14 cellular contexts compared by ENCODE assay signal in genomic region chr13:113753171-113753570, GRCh38. TPM values are rescaled to one million over a fixed set of nuclear protein-coding genes. Genes with fewer than 3 reads are reported as not detected.
A peak's percentile ranks its signal among the peaks of the same experiment; 100 is the strongest.
DNase-seq lines count a peak whose midpoint lies in the region; ATAC-seq and TF ChIP-seq lines count a peak whose summit lies in the region.
"Had no signal": no experiment of that assay in that cellular context is flagged by ENCODE, and none has a peak within 500 bp of the region (broad histone marks: within the 10 kb centered on the region; RNA-seq: fewer than 3 reads in every experiment).

No MANE protein-coding gene starts in this region.

- DNase-seq in Peyer's patch (peak in 2 of 3 donors; percentile 53 to 56), foreskin melanocyte (peak; percentile 19), mucosa of descending colon (no peak), spleen (peak; percentile 37), G401 (ENCODE audit: low spot score) (no peak)
- DNase-seq in naive thymus-derived CD4-positive, alpha-beta T cell, result no peak
- DNase-seq: ACHN; CD4-positive, CD25-positive, alpha-beta regulatory T cell; DMS53 had no signal

- POLR2A ChIA-PET in naive thymus-derived CD4-positive, alpha-beta T cell (lab: Charles Lee), result interaction anchor here (0.6 kb wide), 1 partner anchor 574 kb away, joined by 3 read pairs; no protein-coding TSS in a partner anchor

- H3K4me1 ChIP-seq in Peyer's patch, result peaks cover 0 to 3% (median under 1%) of the 10 kb centered on the region in 4 donors
- H3K4me1 ChIP-seq in mucosa of descending colon (ENCODE audit: low read depth), result no peaks in the 10 kb centered on the region
- peaks cover 0 to 6% (median 3%) of the 10 kb centered on the region in 6 donors for H3K4me1 ChIP-seq in spleen
- H3K4me1 ChIP-seq in naive thymus-derived CD4-positive, alpha-beta T cell (ENCODE audit: control insufficient read depth in 2 of 2, insufficient read depth in 2 of 2, low read length in 2 of 2), result no peaks in the 10 kb centered on the region
- H3K4me1 ChIP-seq: HAP-1 had no signal

- H3K36me3 ChIP-seq in Peyer's patch, result no peaks in the 10 kb centered on the region
- H3K36me3 ChIP-seq in mucosa of descending colon (ENCODE audit: low read depth), result no peaks in the 10 kb centered on the region
- H3K36me3 ChIP-seq in spleen, result no peaks in the 10 kb centered on the region
- H3K36me3 ChIP-seq in naive thymus-derived CD4-positive, alpha-beta T cell (ENCODE audit: control insufficient read depth in 2 of 3, insufficient read depth in 3 of 3, low read length in 3 of 3), result no peaks in the 10 kb centered on the region
- H3K36me3 ChIP-seq: BLaER1 treated with 17β-estradiol and CSF1 and Interleukin-3, amounts not matched to agents 10 nM and 100 nM; HAP-1 had no signal

- TF ChIP-seq POLR2A in Peyer's patch (IDR thresholded peaks at IDR 0.05) (no peak), spleen (IDR thresholded peaks at IDR 0.05) (no peak)

- H3K9me3 ChIP-seq in Peyer's patch (no peaks in the 10 kb centered on the region), mucosa of descending colon (no peaks in the 10 kb centered on the region), spleen (no peaks in the 10 kb centered on the region)
- no peaks in the 10 kb centered on the region for H3K9me3 ChIP-seq in naive thymus-derived CD4-positive, alpha-beta T cell (ENCODE audit: control insufficient read depth in 2 of 3, low read length in 3 of 3)
- H3K9me3 ChIP-seq: HAP-1 had no signal

- ATAC-seq in mucosa of descending colon, result peak; percentile 56
- no peak for ATAC-seq in esophagus mucosa
- ATAC-seq in naive thymus-derived CD4-positive, alpha-beta T cell, result no peak
- ATAC-seq: GM12878, GM23338 had no signal

- peak overlapping the region in 1 of 4 donors; percentile 50 for H3K27ac ChIP-seq in Peyer's patch
- no peak overlapping the region for H3K27ac ChIP-seq in spleen
- no peak overlapping the region for H3K27ac ChIP-seq in naive thymus-derived CD4-positive, alpha-beta T cell (ENCODE audit: low read depth, low read length)
- H3K27ac ChIP-seq: BLaER1 treated with 17β-estradiol and CSF1 and Interleukin-3, amounts not matched to agents 10 nM and 100 nM had no signal

- H3K4me3 ChIP-seq in Peyer's patch (no peak overlapping the region), mucosa of descending colon (no peak overlapping the region), spleen (no peak overlapping the region)
- no peak overlapping the region for H3K4me3 ChIP-seq in naive thymus-derived CD4-positive, alpha-beta T cell (ENCODE audit: low read length)
- H3K4me3 ChIP-seq: BLaER1 treated with 17β-estradiol and CSF1 and Interleukin-3, amounts not matched to agents 10 nM and 100 nM; GM12878; GM23338; HAP-1 had no signal

- H3K27me3 Mint-ChIP-seq in naive thymus-derived CD4-positive, alpha-beta T cell, result peaks cover 0 to 12% (median 8%) of the 10 kb centered on the region in 5 donors

- peaks cover 0 to 21% (median 0%) of the 10 kb centered on the region in 11 donors for H3K9me3 Mint-ChIP-seq in naive thymus-derived CD4-positive, alpha-beta T cell

- H3K27ac Mint-ChIP-seq in naive thymus-derived CD4-positive, alpha-beta T cell, result no peak overlapping the region
- H3K27ac Mint-ChIP-seq: CD4-positive, CD25-positive, alpha-beta regulatory T cell; GM23338 had no signal

- no peak overlapping the region for H3K4me3 Mint-ChIP-seq in naive thymus-derived CD4-positive, alpha-beta T cell
- H3K4me3 Mint-ChIP-seq: CD4-positive, CD25-positive, alpha-beta regulatory T cell; GM23338 had no signal

- 78 to 85% (median 81%) methylated on average over 11 of the region's 11 CpGs for WGBS in spleen, 5 donors

- in situ Hi-C loops in G401 (cut with HindIII; ENCODE audit: low sequenced_read_pairs), result no loop called here

- H3K27me3 ChIP-seq in Peyer's patch, result no peaks in the 10 kb centered on the region
- peaks cover 0 to 6% (median 0%) of the 10 kb centered on the region in 7 donors for H3K27me3 ChIP-seq in spleen (replicated peaks in 1 of 7)
- H3K27me3 ChIP-seq in naive thymus-derived CD4-positive, alpha-beta T cell (ENCODE audit: control insufficient read depth in 2 of 2, insufficient read depth in 2 of 2, low read length in 2 of 2), result peaks cover 0 to 4% of the 10 kb centered on the region in 2 donors

- no peak for TF ChIP-seq CTCF in Peyer's patch (IDR thresholded peaks at IDR 0.05)
- no peak for TF ChIP-seq CTCF in mucosa of descending colon (IDR thresholded peaks at IDR 0.05)
- TF ChIP-seq CTCF in spleen (IDR thresholded peaks at IDR 0.05 in 8 of 11, conservative IDR thresholded peaks at IDR 0.05 in 3 of 11), result no peak

- H3K36me3 Mint-ChIP-seq in naive thymus-derived CD4-positive, alpha-beta T cell, result no peaks in the 10 kb centered on the region
- H3K36me3 Mint-ChIP-seq: CD4-positive, CD25-positive, alpha-beta regulatory T cell had no signal

- CTCF ChIA-PET in naive thymus-derived CD4-positive, alpha-beta T cell (lab: Charles Lee), result no interaction called here

- intact Hi-C loops in mucosa of descending colon (cut with DNase I, micrococcal nuclease) (no loop called here), spleen (cut with DNase I; ENCODE audit: low total_unique reads) (no loop called here)
- intact Hi-C loops in naive thymus-derived CD4-positive, alpha-beta T cell (cut with micrococcal nuclease), result no loop called here

- H3K4me1 Mint-ChIP-seq in naive thymus-derived CD4-positive, alpha-beta T cell, result peaks cover 0 to 6% (median under 1%) of the 10 kb centered on the region in 7 donors

RNA-seq across cellular contexts. Expression of gene TMEM255B, which starts 5.9 kb away (rescaled TPM):
- total RNA-seq in Peyer's patch, result 10 to 100 TPM in 1 of 4 donors, 1 to 10 TPM in 2, not detected in 1; 1.8 to 17.3 (median 3.5) TPM
- 1 to 10 TPM; 2.9 to 6.6 (median 6.3) TPM for total RNA-seq in mucosa of descending colon
- total RNA-seq in spleen, result 10 to 100 TPM in 6 of 7 donors, 1 to 10 TPM in 1; 5.7 to 26.9 (median 22.2) TPM
- 10 to 100 TPM in 2 of 3 donors, 1 to 10 TPM in 1; 6.0 to 13.0 (median 10.3) TPM for polyA plus RNA-seq in spleen
- total RNA-seq in esophagus mucosa, result 1.8 TPM
- total RNA-seq in G401 (2014; rRNA removed; shearing (Covaris generic)), result 1.2 TPM in 1 of 2 replicates, not detected in the other
- 1 to 10 TPM in 4 of 5 experiments, under 1 TPM in 1; 0.62 to 3.3 (median 1.6) TPM for total RNA-seq in naive thymus-derived CD4-positive, alpha-beta T cell
- polyA plus RNA-seq in naive thymus-derived CD4-positive, alpha-beta T cell, result under 1 TPM in 1 of 2 donors, not detected in 1; 0.08 TPM

Comparison
In these comparisons a context has a peak if more than half of its experiments do, and no peak if none do; other contexts are left out.
1. DNase-seq: peak in Peyer's patch (2 of 3), foreskin melanocyte (single experiment) and spleen (single experiment); none in mucosa of descending colon (0 of 3), G401 (single experiment) and naive thymus-derived CD4-positive, alpha-beta T cell (0 of 9).